Comparison of ENCODE assay signal across 14 cellular contexts in the genomic region with DNA sequence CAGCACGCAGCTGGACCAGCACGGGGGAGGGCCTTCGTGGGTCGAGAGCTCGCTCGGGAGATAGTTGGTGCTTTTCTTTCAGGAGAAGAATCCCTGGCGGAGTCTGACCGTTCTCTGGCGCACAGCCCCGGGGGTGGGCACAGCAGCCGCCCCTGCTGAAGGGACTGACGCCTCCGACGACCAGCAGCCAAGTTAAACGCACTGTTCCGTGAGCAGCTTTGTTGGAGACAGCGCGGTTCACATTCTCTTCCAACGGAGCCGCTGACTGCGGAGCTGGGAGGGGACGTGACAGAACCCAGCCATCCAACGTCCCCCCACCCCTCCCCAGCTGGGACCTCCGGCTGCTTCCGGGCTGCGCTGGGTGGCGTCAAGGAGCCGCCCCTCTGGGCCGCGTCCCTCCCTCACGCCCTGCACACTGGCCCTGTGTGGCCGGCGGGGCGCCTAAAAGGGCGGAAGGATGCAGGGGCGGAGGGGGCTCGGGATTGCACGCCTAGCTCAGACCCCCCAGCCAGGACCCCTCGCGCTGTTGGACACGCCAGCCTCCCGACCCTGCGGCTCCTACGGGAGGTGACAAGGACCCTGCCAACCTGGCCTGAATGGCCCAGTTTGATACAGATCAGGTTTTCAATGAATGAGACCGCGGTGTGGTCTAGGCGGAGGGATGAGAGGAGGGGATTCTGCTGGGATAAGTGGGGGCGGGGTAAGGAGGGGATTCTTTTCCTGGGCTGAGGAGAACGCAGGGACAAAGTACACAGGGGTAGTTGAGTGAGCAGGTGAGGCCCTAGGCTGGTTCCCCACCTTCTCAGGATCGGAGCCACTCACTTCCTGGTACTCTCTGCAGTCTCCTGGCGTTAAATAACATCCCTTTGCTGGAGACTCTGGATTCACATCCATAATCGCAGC. TPM values are rescaled to one million over a fixed set of nuclear protein-coding genes. Genes with fewer than 3 reads are reported as not detected.
A peak's percentile ranks its signal among the peaks of the same experiment; 100 is the strongest.
DNase-seq lines count a peak whose midpoint lies in the region; ATAC-seq and TF ChIP-seq lines count a peak whose summit lies in the region.
"Had no signal": no experiment of that assay in that cellular context is flagged by ENCODE, and none has a peak within 500 bp of the region (broad histone marks: within the 10 kb centered on the region; RNA-seq: fewer than 3 reads in every experiment).

No MANE protein-coding gene starts in this region.

- no peak overlapping the region for H4K5ac ChIP-seq in IMR-90 (ENCODE audit: low read depth, low read length)

- TF ChIP-seq POLR2A in IMR-90 (IDR thresholded peaks at IDR 0.05; ENCODE audit: low read depth, low read length): no peak
- no peak for TF ChIP-seq POLR2A in esophagus squamous epithelium (IDR thresholded peaks at IDR 0.05)
- no peak for TF ChIP-seq POLR2A in suprapubic skin (IDR thresholded peaks at IDR 0.05)

- H2BK15ac ChIP-seq in IMR-90 (ENCODE audit: low read depth, low read length): no peak overlapping the region

- TF ChIP-seq CTCF in IMR-90 (conservative IDR thresholded peaks at IDR 0.05; ENCODE audit: low read depth, low read length): no peak
- TF ChIP-seq CTCF in esophagus squamous epithelium (IDR thresholded peaks at IDR 0.05): no peak
- no peak for TF ChIP-seq CTCF in suprapubic skin (IDR thresholded peaks at IDR 0.05)

- TF ChIP-seq RAD21 in IMR-90 (IDR thresholded peaks at IDR 0.05; ENCODE audit: low read length): no peak

- H3K9me3 ChIP-seq in IMR-90 (ENCODE audit: control insufficient read depth, insufficient read depth, low read length): no peaks in the 10 kb centered on the region
- no peaks in the 10 kb centered on the region for H3K9me3 ChIP-seq in esophagus squamous epithelium
- H3K9me3 ChIP-seq in muscle layer of colon (ENCODE audit: low read length): no peaks in the 10 kb centered on the region
- no peaks in the 10 kb centered on the region for H3K9me3 ChIP-seq in suprapubic skin
- H3K9me3 ChIP-seq: SJSA1 had no signal

- dilution Hi-C loops in IMR-90 (cut with HindIII; ENCODE audit: low sequenced_read_pairs, unreplicated experiment): no loop called here

- POLR2A ChIA-PET in IMR-90 (lab: Charles Lee; ENCODE audit: unreplicated experiment): no interaction called here

- intact Hi-C loops in IMR-90 (cut with micrococcal nuclease): no loop called here
- intact Hi-C loops in esophagus squamous epithelium (cut with DNase I): no loop called here

- H3K36me3 ChIP-seq in IMR-90 (ENCODE audit: control insufficient read depth, insufficient read depth, low read length): peaks cover 3% of the 10 kb centered on the region
- H3K36me3 ChIP-seq in esophagus squamous epithelium: no peaks in the 10 kb centered on the region
- no peaks in the 10 kb centered on the region for H3K36me3 ChIP-seq in muscle layer of colon (ENCODE audit: insufficient read depth, low read length)
- no peaks in the 10 kb centered on the region for H3K36me3 ChIP-seq in suprapubic skin
- H3K36me3 ChIP-seq: SJSA1 had no signal

- CTCF ChIA-PET in IMR-90 (lab: Yijun Ruan, JAX): no interaction called here

- H2AK5ac ChIP-seq in IMR-90 (ENCODE audit: low read depth, low read length): no peak overlapping the region

- H3K27ac ChIP-seq in IMR-90 (ENCODE audit: insufficient read depth, low read length): no peak overlapping the region
- H3K27ac ChIP-seq in esophagus squamous epithelium: no peak overlapping the region
- no peak overlapping the region for H3K27ac ChIP-seq in muscle layer of colon (ENCODE audit: low read depth, low read length)
- H3K27ac ChIP-seq in suprapubic skin: no peak overlapping the region
- H3K27ac ChIP-seq: SJSA1 had no signal

- no peak overlapping the region for H4K91ac ChIP-seq in IMR-90 (ENCODE audit: insufficient read depth, low read depth, low read length)

- no peak overlapping the region for H3K23ac ChIP-seq in IMR-90 (ENCODE audit: low read depth, low read length)

- H3K79me1 ChIP-seq in IMR-90 (ENCODE audit: low read depth in 1 of 2, low read length in 2 of 2): peaks cover 3 to 33% of the 10 kb centered on the region in 2 experiments; a peak in 3 of 4 replicates

- in situ Hi-C loops in IMR-90 (cut with MboI; ENCODE audit: low sequenced_read_pairs): loop anchor here (25.0 kb wide), 1 partner anchor 313 kb away; no protein-coding TSS in a partner anchor

- no peak overlapping the region for H3K4me2 ChIP-seq in IMR-90 (ENCODE audit: low read depth, low read length)

- H3K4me1 ChIP-seq in IMR-90 (ENCODE audit: control insufficient read depth, insufficient read depth, low read length) (peaks cover 3% of the 10 kb centered on the region), esophagus squamous epithelium (no peaks in the 10 kb centered on the region), muscle layer of colon (ENCODE audit: insufficient read depth, low read length) (no peaks in the 10 kb centered on the region), suprapubic skin (peaks cover 7% of the 10 kb centered on the region)
- H3K4me1 ChIP-seq: SJSA1 had no signal

- no peak overlapping the region for H3K18ac ChIP-seq in IMR-90 (ENCODE audit: low read depth, low read length)

- no peak overlapping the region for H2BK120ac ChIP-seq in IMR-90 (ENCODE audit: low read depth, low read length)

- peak overlapping the region; percentile 19 for H2AK9ac ChIP-seq in IMR-90 (replicated peaks; ENCODE audit: low read depth, low read length, poor library complexity)

- H3K9ac ChIP-seq in IMR-90 (ENCODE audit: low read depth, low read length) (no peak overlapping the region), muscle layer of colon (ENCODE audit: low read length) (no peak overlapping the region)

- no peak for DNase-seq in IMR-90
- DNase-seq in esophagus squamous epithelium (lab: John Stamatoyannopoulos, UW): no peak
- no peak for DNase-seq in suprapubic skin (ENCODE audit: low spot score in 2 of 2)
- DNase-seq in SHP77 (lab: John Stamatoyannopoulos, UW): no peak
- DNase-seq in GF-D8 (lab: John Stamatoyannopoulos, UW): no peak
- DNase-seq in SIG-M5 (lab: John Stamatoyannopoulos, UW): no peak
- DNase-seq: activated CD4-positive, alpha-beta T cell treated with anti-CD3 and anti-CD28 coated beads for 1 hour; activated effector memory CD4-positive, alpha-beta T cell treated with Interleukin-2 at 50 U/mL for 16 hours; midbrain; NCI-H510A had no signal

- H2BK20ac ChIP-seq in IMR-90 (ENCODE audit: low read depth, low read length): no peak overlapping the region

- H4K8ac ChIP-seq in IMR-90 (ENCODE audit: low read depth in 2 of 2, low read length in 2 of 2): no peak overlapping the region

- H4K20me1 ChIP-seq in IMR-90 (ENCODE audit: insufficient read depth, low read length): no peaks in the 10 kb centered on the region

- H3K56ac ChIP-seq in IMR-90 (ENCODE audit: extremely low read depth, insufficient read depth, low read length): no peak overlapping the region

- H3K4me3 ChIP-seq in IMR-90 (ENCODE audit: insufficient read depth, low read depth, low read length) (no peak overlapping the region), esophagus squamous epithelium (peak overlapping the region in 3 of 4 donors; percentile 30 to 54 (median 32)), muscle layer of colon (ENCODE audit: low read depth in 1 of 2, low read length in 2 of 2) (peak overlapping the region; percentile 30 to 37), suprapubic skin (peak overlapping the region; percentile 32)
- H3K4me3 ChIP-seq: SJSA1 had no signal

- H3K27me3 ChIP-seq in IMR-90 (ENCODE audit: control insufficient read depth, insufficient read depth, low read length) (no peaks in the 10 kb centered on the region), esophagus squamous epithelium (peaks cover 0 to 6% (median 0%) of the 10 kb centered on the region in 4 donors), muscle layer of colon (ENCODE audit: control insufficient read depth in 1 of 2, insufficient read depth in 2 of 2, low read length in 2 of 2) (no peaks in the 10 kb centered on the region), suprapubic skin (no peaks in the 10 kb centered on the region)
- H3K27me3 ChIP-seq: SJSA1 had no signal

- BruUV-seq in IMR-90 (replicated peaks; lab: Mats Ljungman, UMichigan): no TSS peak

- 67% methylated on average over 15 of the region's 52 CpGs; no CpG with 5 or more reads in 1 of the 2 experiments for WGBS in IMR-90 (ENCODE audit: extremely low coverage in 2 of 2, insufficient read length in 1 of 2), 2 experiments
- WGBS in esophagus squamous epithelium, 2 donors: 56 to 81% methylated on average over 16 to 19 of the region's 52 CpGs
- 49% methylated on average over 23 of the region's 52 CpGs for WGBS in suprapubic skin

- H2AFZ ChIP-seq in IMR-90 (replicated peaks; ENCODE audit: low read length, poor library complexity): peak overlapping the region; percentile 48

- H3K14ac ChIP-seq in IMR-90 (replicated peaks; ENCODE audit: low read depth, low read length): no peak overlapping the region

- no peak for TF ChIP-seq EP300 in suprapubic skin (IDR thresholded peaks at IDR 0.05)

- H2BK5ac ChIP-seq in IMR-90 (ENCODE audit: low read depth, low read length, poor library complexity, severe bottlenecking): no peak overlapping the region

- H3K4ac ChIP-seq in IMR-90 (ENCODE audit: low read depth, low read length): no peak overlapping the region

- H3K9me1 ChIP-seq in IMR-90 (ENCODE audit: insufficient read depth, low read length): no peaks in the 10 kb centered on the region

- ATAC-seq in IMR-90 (ENCODE audit: low read depth) (no peak), HG02588 (IDR thresholded peaks at IDR 0.05; ENCODE audit: unreplicated experiment) (no peak)

TF ChIP-seq in IMR-90, 13 proteins besides CTCF, POLR2A, EP300 and RAD21 (continues in another document):
- no peak for TF ChIP-seq FOS (IDR thresholded peaks at IDR 0.05; ENCODE audit: low read depth, low read length)
- no peak for TF ChIP-seq RCOR1 (IDR thresholded peaks at IDR 0.05; ENCODE audit: insufficient replicate concordance, low read length)
- TF ChIP-seq, protein P1, sequence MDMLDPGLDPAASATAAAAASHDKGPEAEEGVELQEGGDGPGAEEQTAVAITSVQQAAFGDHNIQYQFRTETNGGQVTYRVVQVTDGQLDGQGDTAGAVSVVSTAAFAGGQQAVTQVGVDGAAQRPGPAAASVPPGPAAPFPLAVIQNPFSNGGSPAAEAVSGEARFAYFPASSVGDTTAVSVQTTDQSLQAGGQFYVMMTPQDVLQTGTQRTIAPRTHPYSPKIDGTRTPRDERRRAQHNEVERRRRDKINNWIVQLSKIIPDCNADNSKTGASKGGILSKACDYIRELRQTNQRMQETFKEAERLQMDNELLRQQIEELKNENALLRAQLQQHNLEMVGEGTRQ (IDR thresholded peaks at IDR 0.05; ENCODE audit: low read depth, low read length): no peak

RNA-seq across cellular contexts. Expression of a gene that starts 36.4 kb away (rescaled TPM):
- total RNA-seq in IMR-90 (2012; rRNA removed): 1.6 and 1.7 TPM in 2 replicates
- 4.1 and 5.5 TPM in 2 replicates for polyA plus RNA-seq in IMR-90 (2012; rRNA removed)
- 5.1 and 6.4 TPM in 2 replicates for polyA plus RNA-seq in IMR-90 (2012; cell fraction: cytosol; rRNA removed)
- polyA plus RNA-seq in IMR-90 (2012; cell fraction: nucleus; rRNA removed; ENCODE audit: low replicate concordance): 13.5 and 15.3 TPM in 2 replicates
- 1 to 10 TPM in 2 of 4 donors, under 1 TPM in 1, not detected in 1; 0.30 to 1.9 (median 1.6) TPM for total RNA-seq in esophagus squamous epithelium
- total RNA-seq in suprapubic skin: not detected

RNA-seq across cellular contexts. Expression of a gene that starts 54.7 kb away (rescaled TPM):
- total RNA-seq in IMR-90 (2012; rRNA removed): not detected in 2 replicates
- polyA plus RNA-seq in IMR-90 (2012; rRNA removed): not detected in 2 replicates
- not detected in 2 replicates for polyA plus RNA-seq in IMR-90 (2012; cell fraction: cytosol; rRNA removed)
- not detected in 2 replicates for polyA plus RNA-seq in IMR-90 (2012; cell fraction: nucleus; rRNA removed; ENCODE audit: low replicate concordance)
- total RNA-seq in esophagus squamous epithelium: not detected
- total RNA-seq in suprapubic skin: not detected
- total RNA-seq: chondrocyte, SJSA1 had no signal
